ENCODE assay signal across 9 cellular contexts in genomic region chr19:13033244-13033643, GRCh38. TPM values are rescaled to one million over a fixed set of nuclear protein-coding genes. Genes with fewer than 3 reads are reported as not detected.
DNase-seq lines count a peak whose midpoint lies in the region; ATAC-seq and TF ChIP-seq lines count a peak whose summit lies in the region.
"Had no signal": no experiment of that assay in that cellular context is flagged by ENCODE, and none has a peak within 500 bp of the region (broad histone marks: within the 10 kb centered on the region; RNA-seq: fewer than 3 reads in every experiment).

No MANE protein-coding gene starts in this region.

- no peak overlapping the region for H4K91ac ChIP-seq in H9 (ENCODE audit: insufficient read length, low read depth, low read length)

- H2BK5ac ChIP-seq in H9 (ENCODE audit: insufficient read length, low read length) = no peak overlapping the region

- H3K27me3 ChIP-seq in H9 (ENCODE audit: insufficient read depth, low read length) = peaks cover 10% of the 10 kb centered on the region; the same call in 1 of the 2 replicates
- H3K27me3 ChIP-seq in SK-N-SH (ENCODE audit: insufficient read depth) = no peaks in the 10 kb centered on the region
- no peaks in the 10 kb centered on the region for H3K27me3 ChIP-seq in stomach smooth muscle (ENCODE audit: control insufficient read depth in 1 of 2, insufficient read depth in 2 of 2, low read length in 2 of 2)

- no peak overlapping the region for H3K4me2 ChIP-seq in H9 (ENCODE audit: insufficient read depth, insufficient read length, low read length)
- H3K4me2 ChIP-seq in SK-N-SH = no peak overlapping the region

- H3T11ph ChIP-seq in H9 (ENCODE audit: low read length) = no peak overlapping the region

- no peaks in the 10 kb centered on the region for H3K79me2 ChIP-seq in H9 (ENCODE audit: insufficient read depth, low read length)
- peaks cover 72% of the 10 kb centered on the region for H3K79me2 ChIP-seq in SK-N-SH (ENCODE audit: insufficient read depth)

- H2BK12ac ChIP-seq in H9 (ENCODE audit: insufficient read length, low read depth, low read length) = no peak overlapping the region

- H3K56ac ChIP-seq in H9 (ENCODE audit: insufficient read length, low read depth, low read length) = no peak overlapping the region

- intact Hi-C loops in activated T-helper 1 cell treated with anti-CD3 and anti-CD28 coated beads, Interleukin-12 subunit alpha, Interleukin-12 subunit beta, Interleukin-2, Interleukin-4 antibody, amounts not matched to agents 30 ng/mL and 10 ng/mL and 1 ng/mL, durations not matched to agents 14 hours and 24 hours and 36 hours (cut with micrococcal nuclease) = loop anchor here (2.0 kb wide), 1 partner anchor 28 kb away; no protein-coding TSS in a partner anchor

- peak; percentile 15; the same call in 2 of the 3 replicates for TF ChIP-seq CTCF in H9 (conservative IDR thresholded peaks at IDR 0.05)
- TF ChIP-seq CTCF in SK-N-SH (IDR thresholded peaks at IDR 0.05) = peak; percentile 49
- TF ChIP-seq CTCF in fibroblast of pulmonary artery (IDR thresholded peaks at IDR 0.05; ENCODE audit: low read length, missing control alignments) = peak; percentile 19

- no peak overlapping the region for H2AFZ ChIP-seq in H9 (ENCODE audit: low read length)
- H2AFZ ChIP-seq in SK-N-SH (ENCODE audit: low read depth) = no peak overlapping the region

- H3K9me2 ChIP-seq in SK-N-SH = no peaks in the 10 kb centered on the region

- H2BK120ac ChIP-seq in H9 (ENCODE audit: low read depth, low read length, poor library complexity, severe bottlenecking) = no peak overlapping the region

- no peak overlapping the region for H3K4me3 ChIP-seq in SK-N-SH (ENCODE audit: low read depth in 2 of 2, low read length in 1 of 2)
- no peak overlapping the region for H3K4me3 ChIP-seq in fibroblast of pulmonary artery (replicated peaks; ENCODE audit: low read depth, low read length)
- no peak overlapping the region for H3K4me3 ChIP-seq in stomach smooth muscle (ENCODE audit: low read length in 2 of 2)

- POLR2A ChIA-PET in SK-N-SH (lab: Yijun Ruan, JAX) = interaction anchor here (0.9 to 1.1 kb wide), 2 partner anchors 20 to 22 kb away, joined by 3 to 7 read pairs; no protein-coding TSS in a partner anchor

- no peaks in the 10 kb centered on the region for H3K23me2 ChIP-seq in H9 (ENCODE audit: insufficient read length, low read depth, low read length, poor library complexity, severe bottlenecking)

- no peak overlapping the region for H2BK20ac ChIP-seq in H9 (ENCODE audit: low read depth, low read length, poor library complexity, severe bottlenecking)

- H3K4me3 Mint-ChIP-seq in H9 = no peak overlapping the region
- no peak overlapping the region for H3K4me3 Mint-ChIP-seq in activated T-helper 1 cell treated with anti-CD3 and anti-CD28 coated beads, Interleukin-12 subunit alpha, Interleukin-12 subunit beta, Interleukin-2, Interleukin-4 antibody, amounts not matched to agents 30 ng/mL and 10 ng/mL and 1 ng/mL, durations not matched to agents 14 hours and 24 hours and 36 hours

- no peak overlapping the region for H3K27ac ChIP-seq in H9 (ENCODE audit: insufficient read length, low read depth, low read length)
- no peak overlapping the region; a peak in 1 of 4 replicates for H3K27ac ChIP-seq in SK-N-SH (ENCODE audit: low read depth in 2 of 2, low read length in 1 of 2)
- peak overlapping the region; percentile 53 for H3K27ac ChIP-seq in stomach smooth muscle (ENCODE audit: low read length)

- peaks cover 13 to 29% of the 10 kb centered on the region in 2 experiments for H3K36me3 ChIP-seq in SK-N-SH (replicated peaks in 1 of 2; ENCODE audit: control insufficient read depth in 1 of 2, insufficient read depth in 2 of 2, low read length in 1 of 2)
- peaks cover 0 to 3% of the 10 kb centered on the region in 2 donors for H3K36me3 ChIP-seq in stomach smooth muscle (ENCODE audit: control insufficient read depth in 2 of 2, insufficient read depth in 2 of 2, low read length in 2 of 2)

- peaks cover 5% of the 10 kb centered on the region for H3F3A ChIP-seq in SK-N-SH (replicated peaks; ENCODE audit: insufficient read depth)

- no peak overlapping the region for H3K14ac ChIP-seq in H9 (ENCODE audit: insufficient read depth, low read length)

- H3K9me3 Mint-ChIP-seq in H9 = no peaks in the 10 kb centered on the region
- H3K9me3 Mint-ChIP-seq in activated T-helper 1 cell treated with anti-CD3 and anti-CD28 coated beads, Interleukin-12 subunit alpha, Interleukin-12 subunit beta, Interleukin-2, Interleukin-4 antibody, amounts not matched to agents 30 ng/mL and 10 ng/mL and 1 ng/mL, durations not matched to agents 14 hours and 24 hours and 36 hours = no peaks in the 10 kb centered on the region

- H4K20me1 ChIP-seq in H9 (ENCODE audit: control insufficient read depth, insufficient read depth, insufficient read length) = peaks cover 2% of the 10 kb centered on the region
- H4K20me1 ChIP-seq in SK-N-SH (ENCODE audit: insufficient read depth) = no peaks in the 10 kb centered on the region; the same call in 1 of the 2 replicates

- peaks cover 96% of the 10 kb centered on the region for H3K27me3 Mint-ChIP-seq in H9 (ENCODE audit: low read depth)
- H3K27me3 Mint-ChIP-seq in activated T-helper 1 cell treated with anti-CD3 and anti-CD28 coated beads, Interleukin-12 subunit alpha, Interleukin-12 subunit beta, Interleukin-2, Interleukin-4 antibody, amounts not matched to agents 30 ng/mL and 10 ng/mL and 1 ng/mL, durations not matched to agents 14 hours and 24 hours and 36 hours (ENCODE audit: insufficient read depth) = peaks cover 9% of the 10 kb centered on the region

- H3K9ac ChIP-seq in H9 (ENCODE audit: extremely low read depth, insufficient read length, low read length) (no peak overlapping the region), SK-N-SH (no peak overlapping the region), stomach smooth muscle (ENCODE audit: low read length in 2 of 2) (no peak overlapping the region)

- CTCF ChIA-PET in SK-N-SH (lab: Yijun Ruan, JAX) = interaction anchor here (0.6 to 8.6 kb wide), 20 partner anchors 9 to 72 kb away, joined by 3 to 167 read pairs (median 10); no protein-coding TSS in a partner anchor

- no peaks in the 10 kb centered on the region for H3K36me3 Mint-ChIP-seq in H9 (ENCODE audit: insufficient read depth in 1 of 3, low read depth in 3 of 3)
- H3K36me3 Mint-ChIP-seq in activated T-helper 1 cell treated with anti-CD3 and anti-CD28 coated beads, Interleukin-12 subunit alpha, Interleukin-12 subunit beta, Interleukin-2, Interleukin-4 antibody, amounts not matched to agents 30 ng/mL and 10 ng/mL and 1 ng/mL, durations not matched to agents 14 hours and 24 hours and 36 hours (ENCODE audit: low read depth) = no peaks in the 10 kb centered on the region

- no peak overlapping the region for H3K27ac Mint-ChIP-seq in H9
- H3K27ac Mint-ChIP-seq in activated T-helper 1 cell treated with anti-CD3 and anti-CD28 coated beads, Interleukin-12 subunit alpha, Interleukin-12 subunit beta, Interleukin-2, Interleukin-4 antibody, amounts not matched to agents 30 ng/mL and 10 ng/mL and 1 ng/mL, durations not matched to agents 14 hours and 24 hours and 36 hours = no peak overlapping the region

- DNase-seq in H9 = no peak
- no peak for DNase-seq in SK-N-SH
- DNase-seq in fibroblast of pulmonary artery (ENCODE audit: low read depth) = no peak
- DNase-seq in stimulated activated CD4-positive, alpha-beta T cell treated with anti-CD3 and anti-CD28 coated beads, Interleukin-4, amount 100 ng/mL, for 4 hours = no peak
- DNase-seq in NAMALWA (ENCODE audit: low spot score) = no peak
- no peak for DNase-seq in activated T-helper 1 cell treated with anti-CD3 and anti-CD28 coated beads, Interleukin-12 subunit alpha, Interleukin-12 subunit beta, Interleukin-2, Interleukin-4 antibody, amounts not matched to agents 30 ng/mL and 10 ng/mL and 1 ng/mL, durations not matched to agents 14 hours and 24 hours and 36 hours (ENCODE audit: low spot score)
- DNase-seq: NCI-H1105 treated with DMSO at 0.1 percent for 48 hours had no signal

- H3K4me1 ChIP-seq in H9 (ENCODE audit: insufficient read depth, low read length) (no peaks in the 10 kb centered on the region), SK-N-SH (ENCODE audit: control insufficient read depth in 1 of 2, insufficient read depth in 2 of 2, low read depth in 1 of 2, low read length in 1 of 2) (peaks cover 37 to 47% of the 10 kb centered on the region in 2 experiments), stomach smooth muscle (ENCODE audit: control insufficient read depth, insufficient read depth, low read length) (peaks cover 91% of the 10 kb centered on the region)

- H3K79me1 ChIP-seq in H9 (ENCODE audit: insufficient read depth, low read depth, low read length, poor library complexity, severe bottlenecking) = no peaks in the 10 kb centered on the region

- no peak overlapping the region for H2AK5ac ChIP-seq in H9 (ENCODE audit: insufficient read length, low read length)

- no peak overlapping the region for H4K5ac ChIP-seq in H9 (ENCODE audit: insufficient read length, low read depth, low read length)

- no peak overlapping the region for H4K8ac ChIP-seq in H9 (replicated peaks; ENCODE audit: insufficient read length, low read depth, low read length)

- no peak overlapping the region for H2BK15ac ChIP-seq in H9 (ENCODE audit: low read depth, low read length)

- no peaks in the 10 kb centered on the region for H3K9me3 ChIP-seq in H9 (ENCODE audit: control insufficient read depth, low read depth, low read length)
- H3K9me3 ChIP-seq in SK-N-SH = no peaks in the 10 kb centered on the region
- no peaks in the 10 kb centered on the region for H3K9me3 ChIP-seq in stomach smooth muscle (ENCODE audit: control insufficient read depth in 2 of 2, low read length in 2 of 2)

- TF ChIP-seq EP300 in SK-N-SH (IDR thresholded peaks at IDR 0.05; ENCODE audit: borderline replicate concordance in 1 of 2, low read depth in 1 of 2, low read length in 1 of 2) = no peak

- no peak for ATAC-seq in HG03469 (IDR thresholded peaks at IDR 0.05; ENCODE audit: unreplicated experiment)

- H3K4me1 Mint-ChIP-seq in H9 = peaks cover 2 to 7% of the 10 kb centered on the region in 2 experiments
- no peaks in the 10 kb centered on the region for H3K4me1 Mint-ChIP-seq in activated T-helper 1 cell treated with anti-CD3 and anti-CD28 coated beads, Interleukin-12 subunit alpha, Interleukin-12 subunit beta, Interleukin-2, Interleukin-4 antibody, amounts not matched to agents 30 ng/mL and 10 ng/mL and 1 ng/mL, durations not matched to agents 14 hours and 24 hours and 36 hours (ENCODE audit: low read depth)

- no CpG with 5 or more reads among the region's 1 CpG for WGBS in H9 (ENCODE audit: extremely low coverage, insufficient read length, low lambda C conversion rate)
- WGBS in SK-N-SH (ENCODE audit: low lambda C conversion rate) = no CpG with 5 or more reads among the region's 1 CpG

- no peak overlapping the region for H3K4ac ChIP-seq in H9 (ENCODE audit: low read depth, low read length)

- no peak overlapping the region for H3K18ac ChIP-seq in H9 (ENCODE audit: insufficient read length, low read depth, low read length)

- TF ChIP-seq RAD21 in SK-N-SH (IDR thresholded peaks at IDR 0.05; ENCODE audit: low read length) = peak; percentile 65

- H3K23ac ChIP-seq in H9 (ENCODE audit: insufficient read length, low read depth, low read length) = no peak overlapping the region

RNA-seq across cellular contexts. Expression of gene NFIX, which starts 38.0 kb away (rescaled TPM):
- total RNA-seq in H9 (2021) = 0.20 and 0.31 TPM in 2 replicates
- polyA plus RNA-seq in SK-N-SH (2012; rRNA removed) = 5.1 and 14.8 TPM in 2 replicates
- polyA plus RNA-seq in SK-N-SH (2012; cell fraction: cytosol; rRNA removed) = 9.1 and 13.3 TPM in 2 replicates
- polyA plus RNA-seq in SK-N-SH (2012; cell fraction: nucleus; rRNA removed) = 14.0 and 14.9 TPM in 2 replicates
- 4.5 and 8.0 TPM in 2 replicates for total RNA-seq in activated T-helper 1 cell treated with anti-CD3 and anti-CD28 coated beads, Interleukin-12 subunit alpha, Interleukin-12 subunit beta, Interleukin-2, Interleukin-4 antibody, amounts not matched to agents 30 ng/mL and 10 ng/mL and 1 ng/mL, durations not matched to agents 14 hours and 24 hours and 36 hours
